In the genomic region with DNA sequence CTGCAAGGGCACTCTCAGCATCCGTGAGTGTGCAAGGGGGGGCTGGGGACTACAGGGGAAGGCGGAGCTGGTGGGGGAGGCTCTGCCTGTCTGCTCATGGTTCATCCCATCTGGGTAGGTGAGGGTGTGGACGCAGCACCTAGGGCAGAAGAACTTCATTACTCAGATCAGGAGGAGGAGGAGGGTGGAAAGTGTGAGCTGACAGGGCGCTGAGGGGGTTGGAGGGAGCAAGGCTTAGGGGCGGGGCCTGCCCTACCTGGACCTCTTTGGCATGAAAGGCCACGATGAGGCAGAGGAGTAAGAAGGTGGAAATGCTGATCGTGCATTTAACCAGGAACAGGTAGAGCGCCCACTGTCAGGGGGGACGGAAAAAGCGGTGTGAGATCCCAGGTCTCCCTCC, we compare ENCODE assay signal across 1 cellular context.
TF ChIP-seq lines count a peak whose summit lies in the region.

No MANE protein-coding gene starts in this region.

TF ChIP-seq in K562, 482 proteins besides CTCF, POLR2A, EP300 and RAD21 (continued from another document):
- TF ChIP-seq, protein P1, sequence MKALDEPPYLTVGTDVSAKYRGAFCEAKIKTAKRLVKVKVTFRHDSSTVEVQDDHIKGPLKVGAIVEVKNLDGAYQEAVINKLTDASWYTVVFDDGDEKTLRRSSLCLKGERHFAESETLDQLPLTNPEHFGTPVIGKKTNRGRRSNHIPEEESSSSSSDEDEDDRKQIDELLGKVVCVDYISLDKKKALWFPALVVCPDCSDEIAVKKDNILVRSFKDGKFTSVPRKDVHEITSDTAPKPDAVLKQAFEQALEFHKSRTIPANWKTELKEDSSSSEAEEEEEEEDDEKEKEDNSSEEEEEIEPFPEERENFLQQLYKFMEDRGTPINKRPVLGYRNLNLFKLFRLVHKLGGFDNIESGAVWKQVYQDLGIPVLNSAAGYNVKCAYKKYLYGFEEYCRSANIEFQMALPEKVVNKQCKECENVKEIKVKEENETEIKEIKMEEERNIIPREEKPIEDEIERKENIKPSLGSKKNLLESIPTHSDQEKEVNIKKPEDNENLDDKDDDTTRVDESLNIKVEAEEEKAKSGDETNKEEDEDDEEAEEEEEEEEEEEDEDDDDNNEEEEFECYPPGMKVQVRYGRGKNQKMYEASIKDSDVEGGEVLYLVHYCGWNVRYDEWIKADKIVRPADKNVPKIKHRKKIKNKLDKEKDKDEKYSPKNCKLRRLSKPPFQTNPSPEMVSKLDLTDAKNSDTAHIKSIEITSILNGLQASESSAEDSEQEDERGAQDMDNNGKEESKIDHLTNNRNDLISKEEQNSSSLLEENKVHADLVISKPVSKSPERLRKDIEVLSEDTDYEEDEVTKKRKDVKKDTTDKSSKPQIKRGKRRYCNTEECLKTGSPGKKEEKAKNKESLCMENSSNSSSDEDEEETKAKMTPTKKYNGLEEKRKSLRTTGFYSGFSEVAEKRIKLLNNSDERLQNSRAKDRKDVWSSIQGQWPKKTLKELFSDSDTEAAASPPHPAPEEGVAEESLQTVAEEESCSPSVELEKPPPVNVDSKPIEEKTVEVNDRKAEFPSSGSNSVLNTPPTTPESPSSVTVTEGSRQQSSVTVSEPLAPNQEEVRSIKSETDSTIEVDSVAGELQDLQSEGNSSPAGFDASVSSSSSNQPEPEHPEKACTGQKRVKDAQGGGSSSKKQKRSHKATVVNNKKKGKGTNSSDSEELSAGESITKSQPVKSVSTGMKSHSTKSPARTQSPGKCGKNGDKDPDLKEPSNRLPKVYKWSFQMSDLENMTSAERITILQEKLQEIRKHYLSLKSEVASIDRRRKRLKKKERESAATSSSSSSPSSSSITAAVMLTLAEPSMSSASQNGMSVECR (CRISPR knock-in tag; IDR thresholded peaks at IDR 0.05) = no peak
- TF ChIP-seq MAZ (CRISPR knock-in tag; conservative IDR thresholded peaks at IDR 0.05 in 1 of 2, IDR thresholded peaks at IDR 0.05 in 1 of 2) = no peak
- no peak for TF ChIP-seq NR3C1 (CRISPR knock-in tag; IDR thresholded peaks at IDR 0.05)
- no peak for TF ChIP-seq MYNN (IDR thresholded peaks at IDR 0.05)
- no peak for TF ChIP-seq MYNN (CRISPR knock-in tag; IDR thresholded peaks at IDR 0.05)
- TF ChIP-seq ZEB2 (IDR thresholded peaks at IDR 0.05) = peak; percentile 66; the same call in 1 of the 2 replicates
- peak; percentile 96 for TF ChIP-seq C11orf30 (IDR thresholded peaks at IDR 0.05; ENCODE audit: low read depth)
- no peak for TF ChIP-seq BRCA1 (IDR thresholded peaks at IDR 0.05)
- TF ChIP-seq BRCA1 (CRISPR knock-in tag; IDR thresholded peaks at IDR 0.05) = no peak
- TF ChIP-seq KDM5B (IDR thresholded peaks at IDR 0.05; ENCODE audit: insufficient replicate concordance, low read depth, low read length) = no peak
- TF ChIP-seq PHB (CRISPR knock-in tag; IDR thresholded peaks at IDR 0.05) = no peak
- TF ChIP-seq, protein P2, sequence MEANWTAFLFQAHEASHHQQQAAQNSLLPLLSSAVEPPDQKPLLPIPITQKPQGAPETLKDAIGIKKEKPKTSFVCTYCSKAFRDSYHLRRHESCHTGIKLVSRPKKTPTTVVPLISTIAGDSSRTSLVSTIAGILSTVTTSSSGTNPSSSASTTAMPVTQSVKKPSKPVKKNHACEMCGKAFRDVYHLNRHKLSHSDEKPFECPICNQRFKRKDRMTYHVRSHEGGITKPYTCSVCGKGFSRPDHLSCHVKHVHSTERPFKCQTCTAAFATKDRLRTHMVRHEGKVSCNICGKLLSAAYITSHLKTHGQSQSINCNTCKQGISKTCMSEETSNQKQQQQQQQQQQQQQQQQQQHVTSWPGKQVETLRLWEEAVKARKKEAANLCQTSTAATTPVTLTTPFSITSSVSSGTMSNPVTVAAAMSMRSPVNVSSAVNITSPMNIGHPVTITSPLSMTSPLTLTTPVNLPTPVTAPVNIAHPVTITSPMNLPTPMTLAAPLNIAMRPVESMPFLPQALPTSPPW (CRISPR knock-in tag; IDR thresholded peaks at IDR 0.05) = peak; percentile 41; the same call in 1 of the 2 replicates
- TF ChIP-seq, protein P3, sequence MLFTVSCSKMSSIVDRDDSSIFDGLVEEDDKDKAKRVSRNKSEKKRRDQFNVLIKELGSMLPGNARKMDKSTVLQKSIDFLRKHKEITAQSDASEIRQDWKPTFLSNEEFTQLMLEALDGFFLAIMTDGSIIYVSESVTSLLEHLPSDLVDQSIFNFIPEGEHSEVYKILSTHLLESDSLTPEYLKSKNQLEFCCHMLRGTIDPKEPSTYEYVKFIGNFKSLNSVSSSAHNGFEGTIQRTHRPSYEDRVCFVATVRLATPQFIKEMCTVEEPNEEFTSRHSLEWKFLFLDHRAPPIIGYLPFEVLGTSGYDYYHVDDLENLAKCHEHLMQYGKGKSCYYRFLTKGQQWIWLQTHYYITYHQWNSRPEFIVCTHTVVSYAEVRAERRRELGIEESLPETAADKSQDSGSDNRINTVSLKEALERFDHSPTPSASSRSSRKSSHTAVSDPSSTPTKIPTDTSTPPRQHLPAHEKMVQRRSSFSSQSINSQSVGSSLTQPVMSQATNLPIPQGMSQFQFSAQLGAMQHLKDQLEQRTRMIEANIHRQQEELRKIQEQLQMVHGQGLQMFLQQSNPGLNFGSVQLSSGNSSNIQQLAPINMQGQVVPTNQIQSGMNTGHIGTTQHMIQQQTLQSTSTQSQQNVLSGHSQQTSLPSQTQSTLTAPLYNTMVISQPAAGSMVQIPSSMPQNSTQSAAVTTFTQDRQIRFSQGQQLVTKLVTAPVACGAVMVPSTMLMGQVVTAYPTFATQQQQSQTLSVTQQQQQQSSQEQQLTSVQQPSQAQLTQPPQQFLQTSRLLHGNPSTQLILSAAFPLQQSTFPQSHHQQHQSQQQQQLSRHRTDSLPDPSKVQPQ (CRISPR knock-in tag; IDR thresholded peaks at IDR 0.05; ENCODE audit: borderline replicate concordance) = no peak
- TF ChIP-seq, protein P4, sequence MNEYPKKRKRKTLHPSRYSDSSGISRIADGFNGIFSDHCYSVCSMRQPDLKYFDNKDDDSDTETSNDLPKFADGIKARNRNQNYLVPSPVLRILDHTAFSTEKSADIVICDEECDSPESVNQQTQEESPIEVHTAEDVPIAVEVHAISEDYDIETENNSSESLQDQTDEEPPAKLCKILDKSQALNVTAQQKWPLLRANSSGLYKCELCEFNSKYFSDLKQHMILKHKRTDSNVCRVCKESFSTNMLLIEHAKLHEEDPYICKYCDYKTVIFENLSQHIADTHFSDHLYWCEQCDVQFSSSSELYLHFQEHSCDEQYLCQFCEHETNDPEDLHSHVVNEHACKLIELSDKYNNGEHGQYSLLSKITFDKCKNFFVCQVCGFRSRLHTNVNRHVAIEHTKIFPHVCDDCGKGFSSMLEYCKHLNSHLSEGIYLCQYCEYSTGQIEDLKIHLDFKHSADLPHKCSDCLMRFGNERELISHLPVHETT (CRISPR knock-in tag; conservative IDR thresholded peaks at IDR 0.05 in 1 of 2, IDR thresholded peaks at IDR 0.05 in 1 of 2) = no peak
- no peak for TF ChIP-seq OTX1 (CRISPR knock-in tag; IDR thresholded peaks at IDR 0.05)
- TF ChIP-seq CCAR2 (IDR thresholded peaks at IDR 0.05; ENCODE audit: low read depth, low read length) = no peak
- TF ChIP-seq, protein P5, sequence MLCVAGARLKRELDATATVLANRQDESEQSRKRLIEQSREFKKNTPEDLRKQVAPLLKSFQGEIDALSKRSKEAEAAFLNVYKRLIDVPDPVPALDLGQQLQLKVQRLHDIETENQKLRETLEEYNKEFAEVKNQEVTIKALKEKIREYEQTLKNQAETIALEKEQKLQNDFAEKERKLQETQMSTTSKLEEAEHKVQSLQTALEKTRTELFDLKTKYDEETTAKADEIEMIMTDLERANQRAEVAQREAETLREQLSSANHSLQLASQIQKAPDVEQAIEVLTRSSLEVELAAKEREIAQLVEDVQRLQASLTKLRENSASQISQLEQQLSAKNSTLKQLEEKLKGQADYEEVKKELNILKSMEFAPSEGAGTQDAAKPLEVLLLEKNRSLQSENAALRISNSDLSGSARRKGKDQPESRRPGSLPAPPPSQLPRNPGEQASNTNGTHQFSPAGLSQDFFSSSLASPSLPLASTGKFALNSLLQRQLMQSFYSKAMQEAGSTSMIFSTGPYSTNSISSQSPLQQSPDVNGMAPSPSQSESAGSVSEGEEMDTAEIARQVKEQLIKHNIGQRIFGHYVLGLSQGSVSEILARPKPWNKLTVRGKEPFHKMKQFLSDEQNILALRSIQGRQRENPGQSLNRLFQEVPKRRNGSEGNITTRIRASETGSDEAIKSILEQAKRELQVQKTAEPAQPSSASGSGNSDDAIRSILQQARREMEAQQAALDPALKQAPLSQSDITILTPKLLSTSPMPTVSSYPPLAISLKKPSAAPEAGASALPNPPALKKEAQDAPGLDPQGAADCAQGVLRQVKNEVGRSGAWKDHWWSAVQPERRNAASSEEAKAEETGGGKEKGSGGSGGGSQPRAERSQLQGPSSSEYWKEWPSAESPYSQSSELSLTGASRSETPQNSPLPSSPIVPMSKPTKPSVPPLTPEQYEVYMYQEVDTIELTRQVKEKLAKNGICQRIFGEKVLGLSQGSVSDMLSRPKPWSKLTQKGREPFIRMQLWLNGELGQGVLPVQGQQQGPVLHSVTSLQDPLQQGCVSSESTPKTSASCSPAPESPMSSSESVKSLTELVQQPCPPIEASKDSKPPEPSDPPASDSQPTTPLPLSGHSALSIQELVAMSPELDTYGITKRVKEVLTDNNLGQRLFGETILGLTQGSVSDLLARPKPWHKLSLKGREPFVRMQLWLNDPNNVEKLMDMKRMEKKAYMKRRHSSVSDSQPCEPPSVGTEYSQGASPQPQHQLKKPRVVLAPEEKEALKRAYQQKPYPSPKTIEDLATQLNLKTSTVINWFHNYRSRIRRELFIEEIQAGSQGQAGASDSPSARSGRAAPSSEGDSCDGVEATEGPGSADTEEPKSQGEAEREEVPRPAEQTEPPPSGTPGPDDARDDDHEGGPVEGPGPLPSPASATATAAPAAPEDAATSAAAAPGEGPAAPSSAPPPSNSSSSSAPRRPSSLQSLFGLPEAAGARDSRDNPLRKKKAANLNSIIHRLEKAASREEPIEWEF (CRISPR knock-in tag; IDR thresholded peaks at IDR 0.05) = no peak
- no peak for TF ChIP-seq STAG1 (CRISPR knock-in tag; IDR thresholded peaks at IDR 0.05; ENCODE audit: borderline replicate concordance)
- peak; percentile 89 for TF ChIP-seq MAFG (tag; conservative IDR thresholded peaks at IDR 0.05)
- no peak for TF ChIP-seq RBBP5 (IDR thresholded peaks at IDR 0.05; ENCODE audit: borderline replicate concordance, insufficient read depth, low read length, poor library complexity, severe bottlenecking)
- no peak for TF ChIP-seq JUNB (CRISPR knock-in tag; conservative IDR thresholded peaks at IDR 0.05)
- TF ChIP-seq KDM2B (CRISPR knock-in tag; IDR thresholded peaks at IDR 0.05) = no peak
- TF ChIP-seq HIVEP1 (CRISPR knock-in tag; IDR thresholded peaks at IDR 0.05) = no peak
